In the genomic region with DNA sequence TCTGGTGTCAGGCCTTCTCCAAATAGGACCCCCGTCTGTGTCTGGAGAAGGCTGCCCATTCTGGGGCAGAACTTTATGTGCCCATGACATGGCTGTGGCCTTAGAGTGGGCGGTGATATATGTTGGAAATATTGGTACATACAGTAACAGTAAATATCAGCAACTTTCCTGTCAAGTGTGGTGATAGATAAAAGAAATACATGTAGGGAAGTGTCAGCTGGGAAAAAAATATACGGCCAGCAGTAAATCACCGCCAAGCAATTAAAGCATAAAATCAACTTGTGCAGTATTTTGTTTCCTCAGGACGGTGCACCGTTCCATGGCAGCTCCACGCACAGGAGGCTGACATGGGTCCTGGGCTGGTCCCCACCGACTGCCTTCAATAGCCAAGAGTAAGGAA, we compare ENCODE assay signal across 18 cellular contexts. TPM values are rescaled to one million over a fixed set of nuclear protein-coding genes. Genes with fewer than 3 reads are reported as not detected.
DNase-seq lines count a peak whose midpoint lies in the region; ATAC-seq and TF ChIP-seq lines count a peak whose summit lies in the region.
"Had no signal": no experiment of that assay in that cellular context is flagged by ENCODE, and none has a peak within 500 bp of the region (broad histone marks: within the 10 kb centered on the region; RNA-seq: fewer than 3 reads in every experiment).

No MANE protein-coding gene starts in this region.

- TF ChIP-seq CTCF in Calu3 (IDR thresholded peaks at IDR 0.05; ENCODE audit: unreplicated experiment) (no peak), WERI-Rb-1 (IDR thresholded peaks at IDR 0.05; ENCODE audit: low read depth, low read length) (no peak)

- CTCF ChIA-PET in Calu3 (lab: Charles Lee), result no interaction called here

- H3K27ac Mint-ChIP-seq in Calu3 (ENCODE audit: unreplicated experiment), result peak overlapping the region; percentile 22
- peak overlapping the region; percentile 14 for H3K27ac Mint-ChIP-seq in stimulated activated naive B cell treated with anti-CD40 and anti-IgM and Interleukin-4, amounts not matched to agents 10 μg/mL and 1 μg/mL and 100 μg/mL, for 72 hours
- H3K27ac Mint-ChIP-seq: CD4-positive, alpha-beta T cell had no signal

- no peak overlapping the region for H3K4me3 Mint-ChIP-seq in Calu3 (ENCODE audit: low read depth, unreplicated experiment)
- no peak overlapping the region for H3K4me3 Mint-ChIP-seq in stimulated activated naive B cell treated with anti-CD40 and anti-IgM and Interleukin-4, amounts not matched to agents 10 μg/mL and 1 μg/mL and 100 μg/mL, for 72 hours
- H3K4me3 Mint-ChIP-seq: CD4-positive, alpha-beta T cell had no signal

- no peaks in the 10 kb centered on the region for H3K36me3 ChIP-seq in WERI-Rb-1
- H3K36me3 ChIP-seq: HAP-1 had no signal

- no peak overlapping the region for H3K4me3 ChIP-seq in WERI-Rb-1 (ENCODE audit: low read depth, low read length)
- H3K4me3 ChIP-seq: A549, GM12878, HAP-1 had no signal

- intact Hi-C loops in Calu3 (cut with micrococcal nuclease; ENCODE audit: unreplicated experiment), result no loop called here
- intact Hi-C loops in left colon (cut with DNase I, micrococcal nuclease), result no loop called here

- ATAC-seq in left colon, result peak; percentile 44
- no peak for ATAC-seq in stimulated activated naive B cell treated with anti-CD40 and anti-IgM and Interleukin-4, amounts not matched to agents 10 μg/mL and 1 μg/mL and 100 μg/mL, for 72 hours (replicated peaks)
- ATAC-seq: A549, GM12878 had no signal

- peaks cover 59% of the 10 kb centered on the region for H3K27me3 Mint-ChIP-seq in Calu3 (ENCODE audit: unreplicated experiment)
- H3K27me3 Mint-ChIP-seq in stimulated activated naive B cell treated with anti-CD40 and anti-IgM and Interleukin-4, amounts not matched to agents 10 μg/mL and 1 μg/mL and 100 μg/mL, for 72 hours, result peaks cover 53 to 70% of the 10 kb centered on the region in 2 donors

- peak overlapping the region; percentile 95 for H3K27ac ChIP-seq in WERI-Rb-1
- H3K27ac ChIP-seq: 22Rv1, A549, C4-2B had no signal

- H3K27me3 ChIP-seq in WERI-Rb-1 (ENCODE audit: insufficient read depth, low read depth, severe bottlenecking), result no peaks in the 10 kb centered on the region

- peaks cover 8% of the 10 kb centered on the region for H3K36me3 Mint-ChIP-seq in Calu3 (ENCODE audit: insufficient read depth, unreplicated experiment)
- peaks cover 0 to 1% of the 10 kb centered on the region in 2 donors for H3K36me3 Mint-ChIP-seq in stimulated activated naive B cell treated with anti-CD40 and anti-IgM and Interleukin-4, amounts not matched to agents 10 μg/mL and 1 μg/mL and 100 μg/mL, for 72 hours

- no TSS peak for BruUV-seq in Calu3 (replicated peaks; lab: Mats Ljungman, UMichigan)

- H3K4me1 Mint-ChIP-seq in Calu3 (ENCODE audit: low read depth, unreplicated experiment), result no peaks in the 10 kb centered on the region
- peaks cover 2 to 5% of the 10 kb centered on the region in 2 donors for H3K4me1 Mint-ChIP-seq in stimulated activated naive B cell treated with anti-CD40 and anti-IgM and Interleukin-4, amounts not matched to agents 10 μg/mL and 1 μg/mL and 100 μg/mL, for 72 hours

- H3K9me3 Mint-ChIP-seq in Calu3 (ENCODE audit: low read depth, unreplicated experiment), result no peaks in the 10 kb centered on the region
- H3K9me3 Mint-ChIP-seq in stimulated activated naive B cell treated with anti-CD40 and anti-IgM and Interleukin-4, amounts not matched to agents 10 μg/mL and 1 μg/mL and 100 μg/mL, for 72 hours, result no peaks in the 10 kb centered on the region
- H3K9me3 Mint-ChIP-seq: CD4-positive, alpha-beta T cell had no signal

- DNase-seq in Calu3 (no peak), WERI-Rb-1 (no peak), left colon (no peak), DMS79 treated with DMSO at 0.1 percent for 48 hours (lab: John Stamatoyannopoulos, UW) (no peak), NCI-H1105 treated with DMSO at 0.1 percent for 48 hours (lab: John Stamatoyannopoulos, UW) (no peak)
- DNase-seq in stimulated activated naive B cell treated with anti-CD40 and anti-IgM and Interleukin-4, amounts not matched to agents 10 μg/mL and 1 μg/mL and 100 μg/mL, for 72 hours, result no peak
- DNase-seq in stimulated activated naive CD4-positive, alpha-beta T cell (lab: John Stamatoyannopoulos, UW), result no peak
- DNase-seq: AML-193; Caco-2; CD4-positive, alpha-beta T cell; DND-41; EL had no signal

- H3K9me3 ChIP-seq in WERI-Rb-1 (ENCODE audit: severe bottlenecking), result no peaks in the 10 kb centered on the region
- H3K9me3 ChIP-seq: A549, Caco-2, HAP-1 had no signal

RNA-seq across cellular contexts. Expression of gene LHX4, which starts 27.4 kb away (rescaled TPM):
- total RNA-seq in Calu3 (2022) (0.05 and 0.19 TPM in 2 replicates), left colon (1 to 10 TPM in 1 of 2 donors, under 1 TPM in 1; 0.58 to 1.7 TPM)
- total RNA-seq: G401, GM12878 had no signal
